Comparison of ENCODE assay signal across 2 cellular contexts in genomic region chr4:3300198-3300671, GRCh38.
A peak's percentile ranks its signal among the peaks of the same experiment; 100 is the strongest.
TF ChIP-seq lines count a peak whose summit lies in the region.

No MANE protein-coding gene starts in this region.

TF ChIP-seq in HEK293, 187 proteins besides CTCF, POLR2A, EP300 and RAD21:
- TF ChIP-seq ZIC2 (tag by site-specific recombination; IDR thresholded peaks at IDR 0.05) (peak; percentile 50), SP2 (tag by site-specific recombination; IDR thresholded peaks at IDR 0.05) (no peak)

TF ChIP-seq in H1, 55 proteins besides CTCF, POLR2A, EP300 and RAD21:
- TF ChIP-seq ASH2L (IDR thresholded peaks at IDR 0.05; ENCODE audit: low read length) (no peak), TAF7 (optimal IDR thresholded peaks at IDR 0.05; ENCODE audit: borderline replicate concordance, low read depth, low read length) (no peak), TAF1 (IDR thresholded peaks at IDR 0.05; ENCODE audit: low read depth, low read length) (no peak), EGR1 (IDR thresholded peaks at IDR 0.05; ENCODE audit: borderline replicate concordance, low read depth, low read length) (no peak)
